1 cellular context compared by ENCODE assay signal in the genomic region with DNA sequence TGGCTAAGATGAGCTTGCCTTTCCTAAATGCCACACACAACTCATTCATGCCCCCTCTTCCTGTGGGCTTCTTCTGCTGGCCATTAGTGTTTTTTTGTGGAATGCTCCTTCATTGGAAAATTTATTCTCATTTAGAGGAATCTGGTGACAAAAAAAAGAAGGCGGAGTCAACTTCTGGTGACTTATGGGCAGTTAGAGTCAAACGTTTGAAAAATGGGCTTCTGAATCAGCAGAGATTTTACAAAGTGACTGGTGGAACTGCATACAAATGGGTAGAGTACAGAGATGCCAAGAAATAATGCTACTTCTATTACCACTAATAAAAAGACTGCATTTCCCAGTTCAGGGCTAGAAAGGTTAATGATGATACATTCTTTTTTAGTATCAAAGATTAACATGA.
TF ChIP-seq lines count a peak whose summit lies in the region.

No MANE protein-coding gene starts in this region.

TF ChIP-seq in GM23338, 12 proteins besides CTCF, POLR2A, EP300 and RAD21 (continued from another document):
- TF ChIP-seq, protein P1, sequence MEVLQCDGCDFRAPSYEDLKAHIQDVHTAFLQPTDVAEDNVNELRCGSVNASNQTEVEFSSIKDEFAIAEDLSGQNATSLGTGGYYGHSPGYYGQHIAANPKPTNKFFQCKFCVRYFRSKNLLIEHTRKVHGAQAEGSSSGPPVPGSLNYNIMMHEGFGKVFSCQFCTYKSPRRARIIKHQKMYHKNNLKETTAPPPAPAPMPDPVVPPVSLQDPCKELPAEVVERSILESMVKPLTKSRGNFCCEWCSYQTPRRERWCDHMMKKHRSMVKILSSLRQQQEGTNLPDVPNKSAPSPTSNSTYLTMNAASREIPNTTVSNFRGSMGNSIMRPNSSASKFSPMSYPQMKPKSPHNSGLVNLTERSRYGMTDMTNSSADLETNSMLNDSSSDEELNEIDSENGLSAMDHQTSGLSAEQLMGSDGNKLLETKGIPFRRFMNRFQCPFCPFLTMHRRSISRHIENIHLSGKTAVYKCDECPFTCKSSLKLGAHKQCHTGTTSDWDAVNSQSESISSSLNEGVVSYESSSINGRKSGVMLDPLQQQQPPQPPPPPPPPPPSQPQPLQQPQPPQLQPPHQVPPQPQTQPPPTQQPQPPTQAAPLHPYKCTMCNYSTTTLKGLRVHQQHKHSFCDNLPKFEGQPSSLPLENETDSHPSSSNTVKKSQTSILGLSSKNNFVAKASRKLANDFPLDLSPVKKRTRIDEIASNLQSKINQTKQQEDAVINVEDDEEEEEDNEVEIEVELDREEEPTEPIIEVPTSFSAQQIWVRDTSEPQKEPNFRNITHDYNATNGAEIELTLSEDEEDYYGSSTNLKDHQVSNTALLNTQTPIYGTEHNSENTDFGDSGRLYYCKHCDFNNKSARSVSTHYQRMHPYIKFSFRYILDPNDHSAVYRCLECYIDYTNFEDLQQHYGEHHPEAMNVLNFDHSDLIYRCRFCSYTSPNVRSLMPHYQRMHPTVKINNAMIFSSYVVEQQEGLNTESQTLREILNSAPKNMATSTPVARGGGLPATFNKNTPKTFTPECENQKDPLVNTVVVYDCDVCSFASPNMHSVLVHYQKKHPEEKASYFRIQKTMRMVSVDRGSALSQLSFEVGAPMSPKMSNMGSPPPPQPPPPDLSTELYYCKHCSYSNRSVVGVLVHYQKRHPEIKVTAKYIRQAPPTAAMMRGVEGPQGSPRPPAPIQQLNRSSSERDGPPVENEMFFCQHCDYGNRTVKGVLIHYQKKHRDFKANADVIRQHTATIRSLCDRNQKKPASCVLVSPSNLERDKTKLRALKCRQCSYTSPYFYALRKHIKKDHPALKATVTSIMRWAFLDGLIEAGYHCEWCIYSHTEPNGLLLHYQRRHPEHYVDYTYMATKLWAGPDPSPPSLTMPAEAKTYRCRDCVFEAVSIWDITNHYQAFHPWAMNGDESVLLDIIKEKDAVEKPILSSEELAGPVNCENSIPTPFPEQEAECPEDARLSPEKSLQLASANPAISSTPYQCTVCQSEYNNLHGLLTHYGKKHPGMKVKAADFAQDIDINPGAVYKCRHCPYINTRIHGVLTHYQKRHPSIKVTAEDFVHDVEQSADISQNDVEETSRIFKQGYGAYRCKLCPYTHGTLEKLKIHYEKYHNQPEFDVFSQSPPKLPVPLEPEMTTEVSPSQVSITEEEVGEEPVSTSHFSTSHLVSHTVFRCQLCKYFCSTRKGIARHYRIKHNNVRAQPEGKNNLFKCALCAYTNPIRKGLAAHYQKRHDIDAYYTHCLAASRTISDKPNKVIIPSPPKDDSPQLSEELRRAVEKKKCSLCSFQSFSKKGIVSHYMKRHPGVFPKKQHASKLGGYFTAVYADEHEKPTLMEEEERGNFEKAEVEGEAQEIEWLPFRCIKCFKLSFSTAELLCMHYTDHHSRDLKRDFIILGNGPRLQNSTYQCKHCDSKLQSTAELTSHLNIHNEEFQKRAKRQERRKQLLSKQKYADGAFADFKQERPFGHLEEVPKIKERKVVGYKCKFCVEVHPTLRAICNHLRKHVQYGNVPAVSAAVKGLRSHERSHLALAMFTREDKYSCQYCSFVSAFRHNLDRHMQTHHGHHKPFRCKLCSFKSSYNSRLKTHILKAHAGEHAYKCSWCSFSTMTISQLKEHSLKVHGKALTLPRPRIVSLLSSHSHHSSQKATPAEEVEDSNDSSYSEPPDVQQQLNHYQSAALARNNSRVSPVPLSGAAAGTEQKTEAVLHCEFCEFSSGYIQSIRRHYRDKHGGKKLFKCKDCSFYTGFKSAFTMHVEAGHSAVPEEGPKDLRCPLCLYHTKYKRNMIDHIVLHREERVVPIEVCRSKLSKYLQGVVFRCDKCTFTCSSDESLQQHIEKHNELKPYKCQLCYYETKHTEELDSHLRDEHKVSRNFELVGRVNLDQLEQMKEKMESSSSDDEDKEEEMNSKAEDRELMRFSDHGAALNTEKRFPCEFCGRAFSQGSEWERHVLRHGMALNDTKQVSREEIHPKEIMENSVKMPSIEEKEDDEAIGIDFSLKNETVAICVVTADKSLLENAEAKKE (CRISPR knock-in tag; IDR thresholded peaks at IDR 0.05), result no peak
- TF ChIP-seq NANOG (IDR thresholded peaks at IDR 0.05; ENCODE audit: borderline replicate concordance), result no peak
- TF ChIP-seq EZH2 (IDR thresholded peaks at IDR 0.05; ENCODE audit: low read depth, unreplicated experiment), result no peak
- no peak for TF ChIP-seq ZNF331 (CRISPR knock-in tag; IDR thresholded peaks at IDR 0.05; ENCODE audit: low read depth)
- TF ChIP-seq EZH2phosphoT487 (IDR thresholded peaks at IDR 0.05; ENCODE audit: unreplicated experiment), result no peak
- no peak for TF ChIP-seq ZNF114 (CRISPR knock-in tag; IDR thresholded peaks at IDR 0.05)
- TF ChIP-seq, protein P2, sequence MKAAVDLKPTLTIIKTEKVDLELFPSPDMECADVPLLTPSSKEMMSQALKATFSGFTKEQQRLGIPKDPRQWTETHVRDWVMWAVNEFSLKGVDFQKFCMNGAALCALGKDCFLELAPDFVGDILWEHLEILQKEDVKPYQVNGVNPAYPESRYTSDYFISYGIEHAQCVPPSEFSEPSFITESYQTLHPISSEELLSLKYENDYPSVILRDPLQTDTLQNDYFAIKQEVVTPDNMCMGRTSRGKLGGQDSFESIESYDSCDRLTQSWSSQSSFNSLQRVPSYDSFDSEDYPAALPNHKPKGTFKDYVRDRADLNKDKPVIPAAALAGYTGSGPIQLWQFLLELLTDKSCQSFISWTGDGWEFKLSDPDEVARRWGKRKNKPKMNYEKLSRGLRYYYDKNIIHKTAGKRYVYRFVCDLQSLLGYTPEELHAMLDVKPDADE (IDR thresholded peaks at IDR 0.05), result no peak
- no peak for TF ChIP-seq POLR2AphosphoS5 (IDR thresholded peaks at IDR 0.05; ENCODE audit: low read depth)
